Comparison of ENCODE assay signal across 26 cellular contexts in genomic region chr6:138958595-138958994, GRCh38. TPM values are rescaled to one million over a fixed set of nuclear protein-coding genes. Genes with fewer than 3 reads are reported as not detected.
DNase-seq lines count a peak whose midpoint lies in the region; ATAC-seq and TF ChIP-seq lines count a peak whose summit lies in the region.
"Had no signal": no experiment of that assay in that cellular context is flagged by ENCODE, and none has a peak within 500 bp of the region (broad histone marks: within the 10 kb centered on the region; RNA-seq: fewer than 3 reads in every experiment).

No MANE protein-coding gene starts in this region.

- H3K4me3 ChIP-seq in GM23338: no peak overlapping the region
- H3K4me3 ChIP-seq in colonic mucosa: no peak overlapping the region
- H3K4me3 ChIP-seq in neutrophil (ENCODE audit: low read depth in 1 of 2, low read length in 1 of 2): no peak overlapping the region
- H3K4me3 ChIP-seq in lower leg skin (ENCODE audit: low read depth, poor library complexity, severe bottlenecking): no peak overlapping the region
- H3K4me3 ChIP-seq: HAP-1, heart left ventricle, sigmoid colon, testis had no signal

- no peaks in the 10 kb centered on the region for H3F3A ChIP-seq in GM23338 (replicated peaks; ENCODE audit: low read depth)

- DNase-seq in activated CD8-positive, alpha-beta T cell treated with anti-CD3 and anti-CD28 coated beads for 36 hours: no peak
- no peak for DNase-seq in activated CD8-positive, alpha-beta T cell treated with anti-CD3 and anti-CD28 coated beads, Interleukin-2, amount 10 ng/mL, durations not matched to agents 7 days and 5 days
- DNase-seq in GM23338 (ENCODE audit: low spot score) (no peak), colonic mucosa (no peak), lower leg skin (ENCODE audit: low spot score in 2 of 2) (no peak)
- DNase-seq: activated CD4-positive, alpha-beta memory T cell treated with anti-CD3 and anti-CD28 coated beads, Interleukin-2, amount 10 ng/mL, durations not matched to agents 7 days and 5 days; activated CD4-positive, CD25-positive, alpha-beta regulatory T cell treated with anti-CD3 and anti-CD28 coated beads, Interleukin-2, amount 50 U/mL, for 72 hours; amniotic stem cell; brain microvascular endothelial cell; COR-L47; DMS79; GDM1; heart left ventricle; NCI-H146; RPMI8226; sigmoid colon; stimulated activated CD4-positive, alpha-beta T cell treated with anti-CD3 and anti-CD28 coated beads, Interleukin-15, amount 100 ng/mL, for 24 hours; stimulated activated naive CD4-positive, alpha-beta T cell treated with Interleukin-2 at 50 U/mL for 16 hours; T-helper 17 cell; testis had no signal

- POLR2A ChIA-PET in activated CD8-positive, alpha-beta T cell treated with anti-CD3 and anti-CD28 coated beads for 36 hours (lab: Charles Lee): interaction anchor here (1.5 kb wide), 1 partner anchor 28 kb away, joined by 4 read pairs; no protein-coding TSS in a partner anchor
- POLR2A ChIA-PET in activated CD8-positive, alpha-beta T cell treated with anti-CD3 and anti-CD28 coated beads, Interleukin-2, amount 10 ng/mL, durations not matched to agents 7 days and 5 days (lab: Charles Lee): no interaction called here

- no peak for TF ChIP-seq CTCF in activated CD8-positive, alpha-beta T cell treated with anti-CD3 and anti-CD28 coated beads for 36 hours (IDR thresholded peaks at IDR 0.05)
- TF ChIP-seq CTCF in GM23338 (conservative IDR thresholded peaks at IDR 0.05; ENCODE audit: low read depth in 2 of 2): no peak
- TF ChIP-seq CTCF in colonic mucosa (IDR thresholded peaks at IDR 0.05): no peak
- TF ChIP-seq CTCF in neutrophil (IDR thresholded peaks at IDR 0.05): no peak
- no peak for TF ChIP-seq CTCF in lower leg skin (IDR thresholded peaks at IDR 0.05)

- H3K4me2 ChIP-seq in GM23338: no peak overlapping the region

- intact Hi-C loops in activated CD8-positive, alpha-beta T cell treated with anti-CD3 and anti-CD28 coated beads for 36 hours (cut with micrococcal nuclease): no loop called here
- intact Hi-C loops in colonic mucosa (cut with DNase I) (no loop called here), lower leg skin (cut with DNase I; ENCODE audit: low total_unique reads) (no loop called here)

- no peaks in the 10 kb centered on the region for H3K27me3 ChIP-seq in GM23338 (ENCODE audit: insufficient read depth)
- H3K27me3 ChIP-seq in colonic mucosa: no peaks in the 10 kb centered on the region
- no peaks in the 10 kb centered on the region for H3K27me3 ChIP-seq in neutrophil
- H3K27me3 ChIP-seq: brain microvascular endothelial cell, heart left ventricle, sigmoid colon, testis had no signal

- H3K9me2 ChIP-seq in GM23338 (ENCODE audit: insufficient read depth): no peaks in the 10 kb centered on the region

- H3K36me3 ChIP-seq in GM23338 (ENCODE audit: insufficient read depth): no peaks in the 10 kb centered on the region
- H3K36me3 ChIP-seq in colonic mucosa: no peaks in the 10 kb centered on the region
- H3K36me3 ChIP-seq in neutrophil: no peaks in the 10 kb centered on the region
- H3K36me3 ChIP-seq: brain microvascular endothelial cell, HAP-1, heart left ventricle, sigmoid colon had no signal

- H2AFZ ChIP-seq in GM23338: no peak overlapping the region

- H3K4me3 Mint-ChIP-seq in activated CD8-positive, alpha-beta T cell treated with anti-CD3 and anti-CD28 coated beads for 36 hours: no peak overlapping the region
- no peak overlapping the region for H3K4me3 Mint-ChIP-seq in activated CD8-positive, alpha-beta T cell treated with anti-CD3 and anti-CD28 coated beads, Interleukin-2, amount 10 ng/mL, durations not matched to agents 7 days and 5 days
- H3K4me3 Mint-ChIP-seq in GM23338: no peak overlapping the region
- H3K4me3 Mint-ChIP-seq: activated CD4-positive, alpha-beta memory T cell treated with anti-CD3 and anti-CD28 coated beads, Interleukin-2, amount 10 ng/mL, durations not matched to agents 7 days and 5 days had no signal

- H3K9me3 Mint-ChIP-seq in activated CD8-positive, alpha-beta T cell treated with anti-CD3 and anti-CD28 coated beads for 36 hours: peaks cover 2% of the 10 kb centered on the region
- H3K9me3 Mint-ChIP-seq in activated CD8-positive, alpha-beta T cell treated with anti-CD3 and anti-CD28 coated beads, Interleukin-2, amount 10 ng/mL, durations not matched to agents 7 days and 5 days (ENCODE audit: insufficient read depth): peaks cover 6% of the 10 kb centered on the region
- H3K9me3 Mint-ChIP-seq in GM23338: no peaks in the 10 kb centered on the region
- H3K9me3 Mint-ChIP-seq: activated CD4-positive, alpha-beta memory T cell treated with anti-CD3 and anti-CD28 coated beads, Interleukin-2, amount 10 ng/mL, durations not matched to agents 7 days and 5 days had no signal

- CTCF ChIA-PET in activated CD8-positive, alpha-beta T cell treated with anti-CD3 and anti-CD28 coated beads for 36 hours (lab: Charles Lee): no interaction called here
- CTCF ChIA-PET in activated CD8-positive, alpha-beta T cell treated with anti-CD3 and anti-CD28 coated beads, Interleukin-2, amount 10 ng/mL, durations not matched to agents 7 days and 5 days (lab: Charles Lee): no interaction called here

- H3K79me2 ChIP-seq in GM23338 (replicated peaks; ENCODE audit: insufficient read depth): peaks cover 100% of the 10 kb centered on the region

- H3K27ac Mint-ChIP-seq in activated CD8-positive, alpha-beta T cell treated with anti-CD3 and anti-CD28 coated beads for 36 hours: peak overlapping the region; percentile 55
- H3K27ac Mint-ChIP-seq in activated CD8-positive, alpha-beta T cell treated with anti-CD3 and anti-CD28 coated beads, Interleukin-2, amount 10 ng/mL, durations not matched to agents 7 days and 5 days: no peak overlapping the region
- no peak overlapping the region for H3K27ac Mint-ChIP-seq in GM23338
- H3K27ac Mint-ChIP-seq: activated CD4-positive, alpha-beta memory T cell treated with anti-CD3 and anti-CD28 coated beads, Interleukin-2, amount 10 ng/mL, durations not matched to agents 7 days and 5 days; progenitor cell of endocrine pancreas had no signal

- peaks cover 11% of the 10 kb centered on the region for H3K36me3 Mint-ChIP-seq in activated CD8-positive, alpha-beta T cell treated with anti-CD3 and anti-CD28 coated beads for 36 hours (ENCODE audit: low read depth)
- H3K36me3 Mint-ChIP-seq in activated CD8-positive, alpha-beta T cell treated with anti-CD3 and anti-CD28 coated beads, Interleukin-2, amount 10 ng/mL, durations not matched to agents 7 days and 5 days (ENCODE audit: low read depth): peaks cover 10% of the 10 kb centered on the region
- peaks cover 6% of the 10 kb centered on the region; the same call in 2 of the 3 replicates for H3K36me3 Mint-ChIP-seq in GM23338 (ENCODE audit: low read depth)

- H3K4me1 ChIP-seq in GM23338 (ENCODE audit: insufficient read depth) (peaks cover 16% of the 10 kb centered on the region), colonic mucosa (peaks cover 4% of the 10 kb centered on the region), neutrophil (ENCODE audit: control insufficient read depth in 1 of 2, insufficient read depth in 1 of 2, low read depth in 1 of 2, low read length in 1 of 2) (peaks cover 13 to 24% of the 10 kb centered on the region in 2 experiments)

- peak overlapping the region; percentile 8; the same call in 1 of the 2 replicates for H3K27ac ChIP-seq in GM23338 (ENCODE audit: low read depth)
- H3K27ac ChIP-seq in colonic mucosa: peak overlapping the region; percentile 40
- peak overlapping the region; percentile 9 for H3K27ac ChIP-seq in neutrophil
- H3K27ac ChIP-seq: 22Rv1, brain microvascular endothelial cell had no signal

- H3K9ac ChIP-seq in colonic mucosa (ENCODE audit: low read depth in 2 of 2, low read length in 2 of 2): no peak overlapping the region

- peaks cover 11% of the 10 kb centered on the region for H4K20me1 ChIP-seq in GM23338 (replicated peaks; ENCODE audit: insufficient read depth)

- H3K27me3 Mint-ChIP-seq in activated CD8-positive, alpha-beta T cell treated with anti-CD3 and anti-CD28 coated beads for 36 hours: no peaks in the 10 kb centered on the region
- no peaks in the 10 kb centered on the region for H3K27me3 Mint-ChIP-seq in activated CD8-positive, alpha-beta T cell treated with anti-CD3 and anti-CD28 coated beads, Interleukin-2, amount 10 ng/mL, durations not matched to agents 7 days and 5 days (ENCODE audit: low read depth)
- H3K27me3 Mint-ChIP-seq in GM23338 (ENCODE audit: insufficient read depth, low read depth, poor library complexity): no peaks in the 10 kb centered on the region
- H3K27me3 Mint-ChIP-seq: activated CD4-positive, alpha-beta memory T cell treated with anti-CD3 and anti-CD28 coated beads, Interleukin-2, amount 10 ng/mL, durations not matched to agents 7 days and 5 days; progenitor cell of endocrine pancreas; T-helper 17 cell had no signal

- 28 to 51% methylated on average over 1 of the region's 1 CpG for WGBS in lower leg skin, 2 donors

- H3K9me3 ChIP-seq in colonic mucosa (no peaks in the 10 kb centered on the region), neutrophil (no peaks in the 10 kb centered on the region)
- H3K9me3 ChIP-seq: HAP-1, heart left ventricle, sigmoid colon, testis had no signal

- ATAC-seq in activated CD8-positive, alpha-beta T cell treated with anti-CD3 and anti-CD28 coated beads for 36 hours: no peak
- no peak for ATAC-seq in activated CD8-positive, alpha-beta T cell treated with anti-CD3 and anti-CD28 coated beads, Interleukin-2, amount 10 ng/mL, durations not matched to agents 7 days and 5 days
- no peak for ATAC-seq in GM23338
- no peak for ATAC-seq in HG02798 (IDR thresholded peaks at IDR 0.05; ENCODE audit: poor library complexity, unreplicated experiment)
- ATAC-seq in GM18870 (IDR thresholded peaks at IDR 0.05; ENCODE audit: unreplicated experiment): no peak
- ATAC-seq: heart left ventricle, T-helper 17 cell had no signal

- H3K4me1 Mint-ChIP-seq in activated CD8-positive, alpha-beta T cell treated with anti-CD3 and anti-CD28 coated beads for 36 hours (ENCODE audit: low read depth): peaks cover 54% of the 10 kb centered on the region
- peaks cover 36% of the 10 kb centered on the region for H3K4me1 Mint-ChIP-seq in activated CD8-positive, alpha-beta T cell treated with anti-CD3 and anti-CD28 coated beads, Interleukin-2, amount 10 ng/mL, durations not matched to agents 7 days and 5 days (ENCODE audit: low read depth)
- H3K4me1 Mint-ChIP-seq in GM23338: peaks cover 33% of the 10 kb centered on the region

- TF ChIP-seq POLR2A in lower leg skin (IDR thresholded peaks at IDR 0.05): no peak

TF ChIP-seq in GM23338, 12 proteins besides CTCF, POLR2A, EP300 and RAD21 (continues in another document):
- no peak for TF ChIP-seq EZH2phosphoT487 (IDR thresholded peaks at IDR 0.05; ENCODE audit: unreplicated experiment)
- no peak for TF ChIP-seq STAT1 (IDR thresholded peaks at IDR 0.05; ENCODE audit: unreplicated experiment)
- no peak for TF ChIP-seq ZNF331 (CRISPR knock-in tag; IDR thresholded peaks at IDR 0.05; ENCODE audit: low read depth)

RNA-seq across cellular contexts. Expression of gene REPS1, which starts 29.5 kb away (rescaled TPM):
- 10 to 100 TPM; 44.9 to 46.6 TPM for total RNA-seq in activated CD8-positive, alpha-beta T cell treated with anti-CD3 and anti-CD28 coated beads for 36 hours
- 10 to 100 TPM; 39.2 to 45.2 TPM for total RNA-seq in activated CD8-positive, alpha-beta T cell treated with anti-CD3 and anti-CD28 coated beads, Interleukin-2, amount 10 ng/mL, durations not matched to agents 7 days and 5 days
- 60.0 and 65.7 TPM in 2 replicates for total RNA-seq in GM23338 (2014; rRNA removed; shearing (Covaris generic))
- polyA plus RNA-seq in GM23338 (2016; fragmentation: Nextera tagmentation; extraction: Ambion mirVana): 41.1 and 46.0 TPM in 2 replicates
- total RNA-seq in colonic mucosa (10 to 100 TPM; 36.1 to 37.3 TPM), lower leg skin (100 to 1,000 TPM in 1 of 4 donors, 10 to 100 TPM in 3; 47.1 to 111 (median 67.6) TPM)
